33 cellular contexts compared by ENCODE assay signal in genomic region chr20:39069976-39070375, GRCh38.
DNase-seq lines count a peak whose midpoint lies in the region; ATAC-seq and TF ChIP-seq lines count a peak whose summit lies in the region.
"Had no signal": no experiment of that assay in that cellular context is flagged by ENCODE, and none has a peak within 500 bp of the region (broad histone marks: within the 10 kb centered on the region; RNA-seq: fewer than 3 reads in every experiment).

No MANE protein-coding gene starts in this region.

- no peak overlapping the region for H2AFZ ChIP-seq in neuronal stem cell (ENCODE audit: low read length)

- no peak overlapping the region for H2BK120ac ChIP-seq in neuronal stem cell (ENCODE audit: low read depth, low read length)

- CTCF ChIA-PET in Calu3 (lab: Charles Lee) = interaction anchor here (0.7 to 1.7 kb wide), 2 partner anchors 9 to 11 kb away, joined by 3 to 6 read pairs; no protein-coding TSS in a partner anchor

- H3K36me3 ChIP-seq in neuronal stem cell (replicated peaks in 1 of 2; ENCODE audit: control insufficient read depth in 2 of 2, insufficient read depth in 2 of 2, low read length in 2 of 2) = no peaks in the 10 kb centered on the region
- H3K36me3 ChIP-seq: esophagus muscularis mucosa, tibial artery, vagina had no signal

- peaks cover 2% of the 10 kb centered on the region for H3K9me3 Mint-ChIP-seq in Calu3 (ENCODE audit: low read depth, unreplicated experiment)
- H3K9me3 Mint-ChIP-seq: activated CD4-positive, alpha-beta T cell treated with anti-CD3 and anti-CD28 coated beads, Interleukin-2, amount 10 ng/mL, durations not matched to agents 24 days and 14 days had no signal

- TF ChIP-seq CTCF in epithelial cell of esophagus (IDR thresholded peaks at IDR 0.05; ENCODE audit: insufficient read depth, low read depth, low read length, missing control alignments) (no peak), Calu3 (IDR thresholded peaks at IDR 0.05; ENCODE audit: unreplicated experiment) (no peak)

- H3K36me3 Mint-ChIP-seq in Calu3 (ENCODE audit: insufficient read depth, unreplicated experiment) = no peaks in the 10 kb centered on the region
- H3K36me3 Mint-ChIP-seq: naive thymus-derived CD8-positive, alpha-beta T cell had no signal

- H3K9ac ChIP-seq in neuronal stem cell (ENCODE audit: low read depth, low read length, poor library complexity) = no peak overlapping the region

- no peak overlapping the region for H3K23ac ChIP-seq in neuronal stem cell (ENCODE audit: low read depth, low read length, poor library complexity)

- H3K9me3 ChIP-seq in neuronal stem cell (replicated peaks in 1 of 2; ENCODE audit: control insufficient read depth in 2 of 2, insufficient read depth in 1 of 2, low read depth in 1 of 2, low read length in 2 of 2) = no peaks in the 10 kb centered on the region
- H3K9me3 ChIP-seq: Caco-2, vagina had no signal

- BruUV-seq in Calu3 (replicated peaks; lab: Mats Ljungman, UMichigan) = no TSS peak

- H3K4me2 ChIP-seq in neuronal stem cell (ENCODE audit: insufficient read depth, low read length, poor library complexity, severe bottlenecking) = no peak overlapping the region

- H3K4me3 Mint-ChIP-seq in Calu3 (ENCODE audit: low read depth, unreplicated experiment) = no peak overlapping the region
- H3K4me3 Mint-ChIP-seq: activated CD4-positive, alpha-beta T cell treated with anti-CD3 and anti-CD28 coated beads, Interleukin-2, amount 10 ng/mL, durations not matched to agents 24 days and 14 days; naive thymus-derived CD8-positive, alpha-beta T cell had no signal

- no peak overlapping the region for H3K27ac Mint-ChIP-seq in Calu3 (ENCODE audit: unreplicated experiment)
- H3K27ac Mint-ChIP-seq: activated CD4-positive, alpha-beta T cell treated with anti-CD3 and anti-CD28 coated beads, Interleukin-2, amount 10 ng/mL, durations not matched to agents 24 days and 14 days; naive thymus-derived CD8-positive, alpha-beta T cell had no signal

- peaks cover 80% of the 10 kb centered on the region for H3K27me3 Mint-ChIP-seq in Calu3 (ENCODE audit: unreplicated experiment)

- no peak for ATAC-seq in HG03095 (IDR thresholded peaks at IDR 0.05; ENCODE audit: unreplicated experiment)
- ATAC-seq: left cardiac atrium; naive thymus-derived CD8-positive, alpha-beta T cell; Panc1 had no signal

- peak; percentile 47 for DNase-seq in ELR (ENCODE audit: low read depth)
- peak; percentile 51 for DNase-seq in RPMI7951 (ENCODE audit: low read depth)
- peak; percentile 82 for DNase-seq in epithelial cell of esophagus (ENCODE audit: low read depth)
- DNase-seq in neuronal stem cell (ENCODE audit: low spot score) = no peak
- no peak for DNase-seq in Calu3
- DNase-seq in NCI-H82 (lab: John Stamatoyannopoulos, UW) = no peak
- DNase-seq: activated CD4-positive, alpha-beta T cell treated with anti-CD3 and anti-CD28 coated beads, Interleukin-2, amount 10 ng/mL, durations not matched to agents 24 days and 14 days; activated T-cell treated with anti-CD3 and anti-CD28 coated beads, Interleukin-2, amount 50 U/mL, for 48 hours; Caco-2; caudate nucleus; DMS79 treated with DMSO at 0.1 percent for 48 hours; effector memory CD4-positive, alpha-beta T cell; hippocampal formation; Karpas-422; left cardiac atrium; MV-4-11; naive thymus-derived CD8-positive, alpha-beta T cell; NCI-H1436 treated with DMSO at 0.1 percent for 48 hours; NCI-H2107; NCI-H748 treated with DMSO at 0.1 percent for 48 hours; occipital lobe; stimulated activated CD4-positive, alpha-beta T cell treated with anti-CD3 and anti-CD28 coated beads, Interleukin-15, amount 100 ng/mL, for 24 hours; stimulated activated CD4-positive, alpha-beta T cell treated with anti-CD3 and anti-CD28 coated beads, Interleukin-4, amount 100 ng/mL, for 4 hours; SW 1271; T1000; tibial artery had no signal

- H2BK5ac ChIP-seq in neuronal stem cell (ENCODE audit: low read length) = no peak overlapping the region

- H2AK5ac ChIP-seq in neuronal stem cell (ENCODE audit: low read depth, low read length) = peak overlapping the region; percentile 21

- intact Hi-C loops in Calu3 (cut with micrococcal nuclease; ENCODE audit: unreplicated experiment) = no loop called here

- peak overlapping the region; percentile 34 for H3K18ac ChIP-seq in neuronal stem cell (ENCODE audit: low read length)

- no peaks in the 10 kb centered on the region for H3K4me1 Mint-ChIP-seq in Calu3 (ENCODE audit: low read depth, unreplicated experiment)
- H3K4me1 Mint-ChIP-seq: activated CD4-positive, alpha-beta T cell treated with anti-CD3 and anti-CD28 coated beads, Interleukin-2, amount 10 ng/mL, durations not matched to agents 24 days and 14 days; naive thymus-derived CD8-positive, alpha-beta T cell had no signal

- no peak overlapping the region for H3K27ac ChIP-seq in neuronal stem cell (replicated peaks; ENCODE audit: low read length)
- H3K27ac ChIP-seq: C4-2B, coronary artery, esophagus muscularis mucosa, tibial artery, vagina had no signal

- H3K14ac ChIP-seq in neuronal stem cell (ENCODE audit: low read length) = no peak overlapping the region

- 100% methylated on average over 2 of the region's 6 CpGs; no CpG with 5 or more reads in 1 of the 2 donors for WGBS in neuronal stem cell (ENCODE audit: extremely low coverage in 2 of 2, insufficient read length in 2 of 2, insufficient replicate concordance in 1 of 2), 2 donors

- no peak overlapping the region for H2BK15ac ChIP-seq in neuronal stem cell (ENCODE audit: low read length)

- no peaks in the 10 kb centered on the region for H3K79me1 ChIP-seq in neuronal stem cell (ENCODE audit: low read depth, low read length)

- H3K4me1 ChIP-seq in neuronal stem cell (ENCODE audit: control insufficient read depth in 2 of 2, insufficient read depth in 1 of 2, low read depth in 1 of 2, low read length in 2 of 2) = peaks cover 3 to 4% of the 10 kb centered on the region in 2 donors
- H3K4me1 ChIP-seq: Caco-2, esophagus muscularis mucosa, tibial artery, vagina had no signal

- H3K27me3 ChIP-seq in neuronal stem cell (ENCODE audit: control insufficient read depth in 3 of 3, insufficient read depth in 3 of 3, low read depth in 1 of 3, low read length in 3 of 3) = no peaks in the 10 kb centered on the region
- H3K27me3 ChIP-seq: vagina had no signal

- H4K8ac ChIP-seq in neuronal stem cell (ENCODE audit: low read depth, low read length) = no peak overlapping the region

- H3K4ac ChIP-seq in neuronal stem cell (ENCODE audit: low read length) = no peak overlapping the region

- H3K4me3 ChIP-seq in epithelial cell of esophagus (ENCODE audit: low read length) (no peak overlapping the region), neuronal stem cell (ENCODE audit: low read length in 2 of 2) (no peak overlapping the region)
- H3K4me3 ChIP-seq: coronary artery, esophagus muscularis mucosa, lung, tibial artery, vagina had no signal

- H4K91ac ChIP-seq in neuronal stem cell (ENCODE audit: low read depth, low read length, poor library complexity) = peak overlapping the region; percentile 10

- H2BK12ac ChIP-seq in neuronal stem cell (ENCODE audit: low read length) = no peak overlapping the region

Comparison
In these comparisons a context has a peak if more than half of its experiments do, and no peak if none do; other contexts are left out.
1. DNase-seq: peak in ELR (single experiment), RPMI7951 (single experiment) and epithelial cell of esophagus (single experiment); none in neuronal stem cell (single experiment), Calu3 (single experiment) and NCI-H82 (single experiment).